ENCODE assay signal across 8 cellular contexts in genomic region chr9:40992472-40992821, GRCh38.
DNase-seq lines count a peak whose midpoint lies in the region; ATAC-seq and TF ChIP-seq lines count a peak whose summit lies in the region.
"Not testable (repeated sequence)": the region's sequence is repeated elsewhere in the genome, so short reads cannot be mapped to it uniquely, and the experiment has no call there.

No MANE protein-coding gene starts in this region.

- H3K9me3 ChIP-seq in CD4-positive, alpha-beta T cell (ENCODE audit: control insufficient read depth, low read length); mucosa of descending colon: not testable (repeated sequence)

- H3K4me1 ChIP-seq in mucosa of descending colon (ENCODE audit: low read depth), result not testable (repeated sequence)

- not testable (repeated sequence) for H3K4me3 Mint-ChIP-seq in CD4-positive, alpha-beta T cell

- not testable (repeated sequence) for TF ChIP-seq CTCF in CD4-positive, alpha-beta T cell (IDR thresholded peaks at IDR 0.05); LNCaP clone FGC (IDR thresholded peaks at IDR 0.05; ENCODE audit: control insufficient read depth, extremely low read depth, insufficient read depth); astrocyte of the cerebellum (IDR thresholded peaks at IDR 0.05; ENCODE audit: low read depth, low read length, missing control alignments); mucosa of descending colon (IDR thresholded peaks at IDR 0.05)

- H3K27me3 Mint-ChIP-seq in CD4-positive, alpha-beta T cell, result not testable (repeated sequence)

- not testable (repeated sequence) for H3K27me3 ChIP-seq in CD4-positive, alpha-beta T cell (ENCODE audit: control insufficient read depth, insufficient read depth, low read length)

- H3K36me3 Mint-ChIP-seq in CD4-positive, alpha-beta T cell (ENCODE audit: low read depth), result peaks cover 43% of the 10 kb centered on the region

- POLR2A ChIA-PET in CD4-positive, alpha-beta T cell (lab: Charles Lee), result interaction anchor here (1.0 kb wide), 1 partner anchor 96 kb away, joined by 3 read pairs; no protein-coding TSS in a partner anchor

- peaks cover 49% of the 10 kb centered on the region for H3K4me1 Mint-ChIP-seq in CD4-positive, alpha-beta T cell (ENCODE audit: low read depth)

- H3K4me3 ChIP-seq in LNCaP clone FGC (ENCODE audit: low read depth, low read length), result peak overlapping the region; percentile 64
- H3K4me3 ChIP-seq in astrocyte of the cerebellum (ENCODE audit: low read depth, low read length), result peak overlapping the region; percentile 68
- H3K4me3 ChIP-seq in mucosa of descending colon, result peak overlapping the region; percentile 74

- DNase-seq in CD4-positive, alpha-beta T cell; LNCaP clone FGC (ENCODE audit: low read depth); astrocyte of the cerebellum (ENCODE audit: low read depth): not testable (repeated sequence)
- DNase-seq in germinal center (ENCODE audit: low spot score) (peak; percentile 22), mucosa of descending colon (peak in 1 of 3 donors; percentile 89)
- peak; percentile 55 for DNase-seq in stimulated activated naive CD8-positive, alpha-beta T cell treated with anti-CD3 and anti-CD28 coated beads, Interleukin-15, Interleukin-2, amounts not matched to agents 100 U/mL and 50 U/mL, for 24 hours

- not testable (repeated sequence) for H3K36me3 ChIP-seq in mucosa of descending colon (ENCODE audit: low read depth)

- H3K9me3 Mint-ChIP-seq in CD4-positive, alpha-beta T cell, result not testable (repeated sequence)

- intact Hi-C loops in CD4-positive, alpha-beta T cell (cut with DNase I, micrococcal nuclease); mucosa of descending colon (cut with DNase I, micrococcal nuclease): not testable (repeated sequence)

- not testable (repeated sequence) for ATAC-seq in CD4-positive, alpha-beta T cell (ENCODE audit: poor library complexity); stimulated activated naive CD8-positive, alpha-beta T cell treated with anti-CD3 and anti-CD28 coated beads, Interleukin-15, Interleukin-2, amounts not matched to agents 100 U/mL and 50 U/mL, for 24 hours
- ATAC-seq in GM19395 (IDR thresholded peaks at IDR 0.05; ENCODE audit: unreplicated experiment), result peak; percentile 42
- ATAC-seq in HG02938 (IDR thresholded peaks at IDR 0.05; ENCODE audit: unreplicated experiment), result peak; percentile 31
- peak; percentile 32 for ATAC-seq in mucosa of descending colon

- not testable (repeated sequence) for H3K27ac Mint-ChIP-seq in CD4-positive, alpha-beta T cell

- in situ Hi-C loops in astrocyte of the cerebellum (cut with HindIII; ENCODE audit: low sequenced_read_pairs), result not testable (repeated sequence)

- CTCF ChIA-PET in CD4-positive, alpha-beta T cell (lab: Charles Lee), result not testable (repeated sequence)

- H3K27ac ChIP-seq in CD4-positive, alpha-beta T cell (ENCODE audit: low read depth, low read length), result peak overlapping the region; percentile 94
